In genomic region chr10:79058899-79059771, GRCh38 we compare ENCODE assay signal across 1 cellular context.
TF ChIP-seq lines count a peak whose summit lies in the region.

No MANE protein-coding gene starts in this region.

TF ChIP-seq in HepG2, 621 proteins besides CTCF, POLR2A, EP300 and RAD21 (continued from another document and continues in another):
- TF ChIP-seq, protein P1, sequence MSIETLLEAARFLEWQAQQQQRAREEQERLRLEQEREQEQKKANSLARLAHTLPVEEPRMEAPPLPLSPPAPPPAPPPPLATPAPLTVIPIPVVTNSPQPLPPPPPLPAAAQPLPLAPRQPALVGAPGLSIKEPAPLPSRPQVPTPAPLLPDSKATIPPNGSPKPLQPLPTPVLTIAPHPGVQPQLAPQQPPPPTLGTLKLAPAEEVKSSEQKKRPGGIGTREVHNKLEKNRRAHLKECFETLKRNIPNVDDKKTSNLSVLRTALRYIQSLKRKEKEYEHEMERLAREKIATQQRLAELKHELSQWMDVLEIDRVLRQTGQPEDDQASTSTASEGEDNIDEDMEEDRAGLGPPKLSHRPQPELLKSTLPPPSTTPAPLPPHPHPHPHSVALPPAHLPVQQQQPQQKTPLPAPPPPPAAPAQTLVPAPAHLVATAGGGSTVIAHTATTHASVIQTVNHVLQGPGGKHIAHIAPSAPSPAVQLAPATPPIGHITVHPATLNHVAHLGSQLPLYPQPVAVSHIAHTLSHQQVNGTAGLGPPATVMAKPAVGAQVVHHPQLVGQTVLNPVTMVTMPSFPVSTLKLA (IDR thresholded peaks at IDR 0.05), result no peak
- TF ChIP-seq SSRP1 (CRISPR knock-in tag; IDR thresholded peaks at IDR 0.05) (0 out of 2 replicates have a peak, but pooled peaks have one; percentile 18), RELA (CRISPR knock-in tag; IDR thresholded peaks at IDR 0.05) (no peak), HOXA9 (CRISPR knock-in tag; IDR thresholded peaks at IDR 0.05; ENCODE audit: borderline replicate concordance) (no peak), ZNF253 (CRISPR knock-in tag; IDR thresholded peaks at IDR 0.05; ENCODE audit: borderline replicate concordance) (no peak), ELF3 (CRISPR knock-in tag; IDR thresholded peaks at IDR 0.05) (peak; percentile 74; the same call in 1 of the 2 replicates), HDAC1 (CRISPR knock-in tag; IDR thresholded peaks at IDR 0.05) (peak; percentile 91), DMAP1 (CRISPR knock-in tag; IDR thresholded peaks at IDR 0.05) (peak; percentile 63; the same call in 1 of the 2 replicates), RBAK (CRISPR knock-in tag; IDR thresholded peaks at IDR 0.05) (no peak), ZZZ3 (CRISPR knock-in tag; IDR thresholded peaks at IDR 0.05; ENCODE audit: borderline replicate concordance) (0 out of 2 replicates have a peak, but pooled peaks have one; percentile 39), ZBTB21 (CRISPR knock-in tag; IDR thresholded peaks at IDR 0.05) (no peak), CREB3 (CRISPR knock-in tag; IDR thresholded peaks at IDR 0.05) (no peak), CREM (IDR thresholded peaks at IDR 0.05) (peak; percentile 90), CREM (CRISPR knock-in tag; IDR thresholded peaks at IDR 0.05) (no peak), CAMTA2 (CRISPR knock-in tag; IDR thresholded peaks at IDR 0.05; ENCODE audit: borderline replicate concordance) (no peak), HCFC1 (IDR thresholded peaks at IDR 0.05; ENCODE audit: low read depth, low read length) (no peak), ZNF431 (CRISPR knock-in tag; IDR thresholded peaks at IDR 0.05; ENCODE audit: borderline replicate concordance, low read depth) (peak; percentile 72; the same call in 1 of the 2 replicates), TMF1 (CRISPR knock-in tag; IDR thresholded peaks at IDR 0.05; ENCODE audit: low read depth) (no peak), PRDM15 (CRISPR knock-in tag; IDR thresholded peaks at IDR 0.05) (peak; percentile 82), CHD4 (IDR thresholded peaks at IDR 0.05; ENCODE audit: borderline replicate concordance, low read length) (peak; percentile 97), ATF7-NPFF (CRISPR knock-in tag; IDR thresholded peaks at IDR 0.05; ENCODE audit: low read depth) (no peak), ATF5 (CRISPR knock-in tag; IDR thresholded peaks at IDR 0.05; ENCODE audit: low read depth) (no peak), ZNF674 (CRISPR knock-in tag; IDR thresholded peaks at IDR 0.05; ENCODE audit: low read depth) (no peak), ZNF484 (CRISPR knock-in tag; IDR thresholded peaks at IDR 0.05; ENCODE audit: borderline replicate concordance, low read depth) (no peak), ZBTB46 (CRISPR knock-in tag; IDR thresholded peaks at IDR 0.05; ENCODE audit: borderline replicate concordance) (no peak)
- TF ChIP-seq, protein P2, sequence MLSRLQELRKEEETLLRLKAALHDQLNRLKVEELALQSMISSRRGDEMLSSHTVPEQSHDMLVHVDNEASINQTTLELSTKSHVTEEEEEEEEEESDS (CRISPR knock-in tag; IDR thresholded peaks at IDR 0.05; ENCODE audit: borderline replicate concordance), result peak; percentile 69; the same call in 1 of the 2 replicates
- TF ChIP-seq, protein P3, sequence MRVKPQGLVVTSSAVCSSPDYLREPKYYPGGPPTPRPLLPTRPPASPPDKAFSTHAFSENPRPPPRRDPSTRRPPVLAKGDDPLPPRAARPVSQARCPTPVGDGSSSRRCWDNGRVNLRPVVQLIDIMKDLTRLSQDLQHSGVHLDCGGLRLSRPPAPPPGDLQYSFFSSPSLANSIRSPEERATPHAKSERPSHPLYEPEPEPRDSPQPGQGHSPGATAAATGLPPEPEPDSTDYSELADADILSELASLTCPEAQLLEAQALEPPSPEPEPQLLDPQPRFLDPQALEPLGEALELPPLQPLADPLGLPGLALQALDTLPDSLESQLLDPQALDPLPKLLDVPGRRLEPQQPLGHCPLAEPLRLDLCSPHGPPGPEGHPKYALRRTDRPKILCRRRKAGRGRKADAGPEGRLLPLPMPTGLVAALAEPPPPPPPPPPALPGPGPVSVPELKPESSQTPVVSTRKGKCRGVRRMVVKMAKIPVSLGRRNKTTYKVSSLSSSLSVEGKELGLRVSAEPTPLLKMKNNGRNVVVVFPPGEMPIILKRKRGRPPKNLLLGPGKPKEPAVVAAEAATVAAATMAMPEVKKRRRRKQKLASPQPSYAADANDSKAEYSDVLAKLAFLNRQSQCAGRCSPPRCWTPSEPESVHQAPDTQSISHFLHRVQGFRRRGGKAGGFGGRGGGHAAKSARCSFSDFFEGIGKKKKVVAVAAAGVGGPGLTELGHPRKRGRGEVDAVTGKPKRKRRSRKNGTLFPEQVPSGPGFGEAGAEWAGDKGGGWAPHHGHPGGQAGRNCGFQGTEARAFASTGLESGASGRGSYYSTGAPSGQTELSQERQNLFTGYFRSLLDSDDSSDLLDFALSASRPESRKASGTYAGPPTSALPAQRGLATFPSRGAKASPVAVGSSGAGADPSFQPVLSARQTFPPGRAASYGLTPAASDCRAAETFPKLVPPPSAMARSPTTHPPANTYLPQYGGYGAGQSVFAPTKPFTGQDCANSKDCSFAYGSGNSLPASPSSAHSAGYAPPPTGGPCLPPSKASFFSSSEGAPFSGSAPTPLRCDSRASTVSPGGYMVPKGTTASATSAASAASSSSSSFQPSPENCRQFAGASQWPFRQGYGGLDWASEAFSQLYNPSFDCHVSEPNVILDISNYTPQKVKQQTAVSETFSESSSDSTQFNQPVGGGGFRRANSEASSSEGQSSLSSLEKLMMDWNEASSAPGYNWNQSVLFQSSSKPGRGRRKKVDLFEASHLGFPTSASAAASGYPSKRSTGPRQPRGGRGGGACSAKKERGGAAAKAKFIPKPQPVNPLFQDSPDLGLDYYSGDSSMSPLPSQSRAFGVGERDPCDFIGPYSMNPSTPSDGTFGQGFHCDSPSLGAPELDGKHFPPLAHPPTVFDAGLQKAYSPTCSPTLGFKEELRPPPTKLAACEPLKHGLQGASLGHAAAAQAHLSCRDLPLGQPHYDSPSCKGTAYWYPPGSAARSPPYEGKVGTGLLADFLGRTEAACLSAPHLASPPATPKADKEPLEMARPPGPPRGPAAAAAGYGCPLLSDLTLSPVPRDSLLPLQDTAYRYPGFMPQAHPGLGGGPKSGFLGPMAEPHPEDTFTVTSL (CRISPR knock-in tag; IDR thresholded peaks at IDR 0.05; ENCODE audit: borderline replicate concordance), result peak; percentile 90
- TF ChIP-seq, protein P4, sequence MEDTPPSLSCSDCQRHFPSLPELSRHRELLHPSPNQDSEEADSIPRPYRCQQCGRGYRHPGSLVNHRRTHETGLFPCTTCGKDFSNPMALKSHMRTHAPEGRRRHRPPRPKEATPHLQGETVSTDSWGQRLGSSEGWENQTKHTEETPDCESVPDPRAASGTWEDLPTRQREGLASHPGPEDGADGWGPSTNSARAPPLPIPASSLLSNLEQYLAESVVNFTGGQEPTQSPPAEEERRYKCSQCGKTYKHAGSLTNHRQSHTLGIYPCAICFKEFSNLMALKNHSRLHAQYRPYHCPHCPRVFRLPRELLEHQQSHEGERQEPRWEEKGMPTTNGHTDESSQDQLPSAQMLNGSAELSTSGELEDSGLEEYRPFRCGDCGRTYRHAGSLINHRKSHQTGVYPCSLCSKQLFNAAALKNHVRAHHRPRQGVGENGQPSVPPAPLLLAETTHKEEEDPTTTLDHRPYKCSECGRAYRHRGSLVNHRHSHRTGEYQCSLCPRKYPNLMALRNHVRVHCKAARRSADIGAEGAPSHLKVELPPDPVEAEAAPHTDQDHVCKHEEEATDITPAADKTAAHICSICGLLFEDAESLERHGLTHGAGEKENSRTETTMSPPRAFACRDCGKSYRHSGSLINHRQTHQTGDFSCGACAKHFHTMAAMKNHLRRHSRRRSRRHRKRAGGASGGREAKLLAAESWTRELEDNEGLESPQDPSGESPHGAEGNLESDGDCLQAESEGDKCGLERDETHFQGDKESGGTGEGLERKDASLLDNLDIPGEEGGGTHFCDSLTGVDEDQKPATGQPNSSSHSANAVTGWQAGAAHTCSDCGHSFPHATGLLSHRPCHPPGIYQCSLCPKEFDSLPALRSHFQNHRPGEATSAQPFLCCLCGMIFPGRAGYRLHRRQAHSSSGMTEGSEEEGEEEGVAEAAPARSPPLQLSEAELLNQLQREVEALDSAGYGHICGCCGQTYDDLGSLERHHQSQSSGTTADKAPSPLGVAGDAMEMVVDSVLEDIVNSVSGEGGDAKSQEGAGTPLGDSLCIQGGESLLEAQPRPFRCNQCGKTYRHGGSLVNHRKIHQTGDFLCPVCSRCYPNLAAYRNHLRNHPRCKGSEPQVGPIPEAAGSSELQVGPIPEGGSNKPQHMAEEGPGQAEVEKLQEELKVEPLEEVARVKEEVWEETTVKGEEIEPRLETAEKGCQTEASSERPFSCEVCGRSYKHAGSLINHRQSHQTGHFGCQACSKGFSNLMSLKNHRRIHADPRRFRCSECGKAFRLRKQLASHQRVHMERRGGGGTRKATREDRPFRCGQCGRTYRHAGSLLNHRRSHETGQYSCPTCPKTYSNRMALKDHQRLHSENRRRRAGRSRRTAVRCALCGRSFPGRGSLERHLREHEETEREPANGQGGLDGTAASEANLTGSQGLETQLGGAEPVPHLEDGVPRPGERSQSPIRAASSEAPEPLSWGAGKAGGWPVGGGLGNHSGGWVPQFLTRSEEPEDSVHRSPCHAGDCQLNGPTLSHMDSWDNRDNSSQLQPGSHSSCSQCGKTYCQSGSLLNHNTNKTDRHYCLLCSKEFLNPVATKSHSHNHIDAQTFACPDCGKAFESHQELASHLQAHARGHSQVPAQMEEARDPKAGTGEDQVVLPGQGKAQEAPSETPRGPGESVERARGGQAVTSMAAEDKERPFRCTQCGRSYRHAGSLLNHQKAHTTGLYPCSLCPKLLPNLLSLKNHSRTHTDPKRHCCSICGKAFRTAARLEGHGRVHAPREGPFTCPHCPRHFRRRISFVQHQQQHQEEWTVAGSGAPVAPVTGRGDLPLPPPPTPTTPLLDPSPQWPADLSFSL (CRISPR knock-in tag; IDR thresholded peaks at IDR 0.05), result no peak
- TF ChIP-seq, protein P5, sequence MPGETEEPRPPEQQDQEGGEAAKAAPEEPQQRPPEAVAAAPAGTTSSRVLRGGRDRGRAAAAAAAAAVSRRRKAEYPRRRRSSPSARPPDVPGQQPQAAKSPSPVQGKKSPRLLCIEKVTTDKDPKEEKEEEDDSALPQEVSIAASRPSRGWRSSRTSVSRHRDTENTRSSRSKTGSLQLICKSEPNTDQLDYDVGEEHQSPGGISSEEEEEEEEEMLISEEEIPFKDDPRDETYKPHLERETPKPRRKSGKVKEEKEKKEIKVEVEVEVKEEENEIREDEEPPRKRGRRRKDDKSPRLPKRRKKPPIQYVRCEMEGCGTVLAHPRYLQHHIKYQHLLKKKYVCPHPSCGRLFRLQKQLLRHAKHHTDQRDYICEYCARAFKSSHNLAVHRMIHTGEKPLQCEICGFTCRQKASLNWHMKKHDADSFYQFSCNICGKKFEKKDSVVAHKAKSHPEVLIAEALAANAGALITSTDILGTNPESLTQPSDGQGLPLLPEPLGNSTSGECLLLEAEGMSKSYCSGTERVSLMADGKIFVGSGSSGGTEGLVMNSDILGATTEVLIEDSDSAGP (CRISPR knock-in tag; IDR thresholded peaks at IDR 0.05; ENCODE audit: borderline replicate concordance), result peak; percentile 33
- TF ChIP-seq, protein P6, sequence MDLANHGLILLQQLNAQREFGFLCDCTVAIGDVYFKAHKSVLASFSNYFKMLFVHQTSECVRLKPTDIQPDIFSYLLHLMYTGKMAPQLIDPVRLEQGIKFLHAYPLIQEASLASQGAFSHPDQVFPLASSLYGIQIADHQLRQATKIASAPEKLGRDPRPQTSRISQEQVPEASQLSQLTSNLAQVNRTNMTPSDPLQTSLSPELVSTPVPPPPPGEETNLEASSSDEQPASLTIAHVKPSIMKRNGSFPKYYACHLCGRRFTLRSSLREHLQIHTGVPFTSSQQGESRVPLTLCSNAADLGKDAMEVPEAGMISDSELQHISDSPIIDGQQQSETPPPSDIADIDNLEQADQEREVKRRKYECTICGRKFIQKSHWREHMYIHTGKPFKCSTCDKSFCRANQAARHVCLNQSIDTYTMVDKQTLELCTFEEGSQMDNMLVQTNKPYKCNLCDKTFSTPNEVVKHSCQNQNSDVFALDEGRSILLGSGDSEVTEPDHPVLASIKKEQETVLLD (CRISPR knock-in tag; IDR thresholded peaks at IDR 0.05; ENCODE audit: low read depth), result no peak
